Comparison of ENCODE assay signal across 8 cellular contexts in the genomic region with DNA sequence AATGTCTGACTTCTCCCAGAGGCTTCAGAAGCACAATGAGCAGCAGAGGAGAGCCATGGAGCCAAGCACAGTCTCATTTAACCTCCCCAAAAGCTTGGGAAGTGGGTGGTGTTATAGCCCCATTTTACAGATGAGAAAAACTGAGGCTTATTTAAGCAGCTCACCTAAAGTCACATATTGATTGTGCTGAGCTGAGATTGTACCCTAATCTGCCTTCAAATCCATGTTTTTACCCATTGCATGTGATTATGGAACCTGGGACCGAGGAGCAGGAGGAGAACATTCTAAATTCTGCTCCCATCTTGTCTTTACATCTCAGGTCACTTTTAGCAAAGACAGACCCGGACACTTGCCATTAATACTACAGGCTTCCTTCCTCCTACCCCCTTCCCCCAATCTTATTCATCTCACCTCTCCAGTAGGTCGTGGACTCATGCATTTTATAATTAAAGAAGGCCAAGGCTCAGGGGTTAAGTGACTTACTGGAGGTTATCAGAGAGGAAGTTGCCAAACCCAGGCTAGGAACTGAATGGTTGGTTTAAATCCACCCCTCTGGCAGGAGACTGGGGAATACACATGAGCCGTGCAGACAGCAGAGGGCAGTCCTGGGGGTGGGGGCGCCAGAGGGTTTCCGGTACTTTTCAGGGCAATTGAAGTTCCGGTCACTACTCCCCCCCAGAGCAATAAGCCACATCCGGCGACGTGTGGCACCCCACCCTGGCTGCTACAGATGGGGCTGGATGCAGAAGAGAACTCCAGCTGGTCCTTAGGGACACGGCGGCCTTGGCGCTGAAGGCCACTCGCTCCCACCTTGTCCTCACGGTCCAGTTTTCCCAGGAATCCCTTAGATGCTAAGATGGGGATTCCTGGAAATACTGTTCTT. TPM values are rescaled to one million over a fixed set of nuclear protein-coding genes. Genes with fewer than 3 reads are reported as not detected.
DNase-seq lines count a peak whose midpoint lies in the region; ATAC-seq and TF ChIP-seq lines count a peak whose summit lies in the region.

No MANE protein-coding gene starts in this region.

- no peak for TF ChIP-seq POLR2A in Peyer's patch (IDR thresholded peaks at IDR 0.05)
- TF ChIP-seq POLR2A in ovary (IDR thresholded peaks at IDR 0.05), result no peak

- peaks cover 0 to 4% (median 0%) of the 10 kb centered on the region in 4 donors for H3K4me1 ChIP-seq in Peyer's patch
- peaks cover 7% of the 10 kb centered on the region for H3K4me1 ChIP-seq in ovary (ENCODE audit: insufficient read depth)
- no peaks in the 10 kb centered on the region for H3K4me1 ChIP-seq in Caco-2

- intact Hi-C loops in ovary (cut with DNase I), result loop anchor here in 3 of 4 donors (2.0 to 5.0 kb wide), 2 partner anchors 47 to 48 kb away; no protein-coding TSS in a partner anchor
- intact Hi-C loops in Caco-2 (cut with micrococcal nuclease; ENCODE audit: unreplicated experiment), result no loop called here

- no peaks in the 10 kb centered on the region for H3K36me3 Mint-ChIP-seq in Caco-2 (ENCODE audit: insufficient read depth, unreplicated experiment)

- no peaks in the 10 kb centered on the region for H3K27me3 ChIP-seq in Peyer's patch
- H3K27me3 ChIP-seq in ovary, result no peaks in the 10 kb centered on the region
- H3K27me3 ChIP-seq in Caco-2 (replicated peaks; ENCODE audit: control insufficient read depth, insufficient read depth, low read length), result no peaks in the 10 kb centered on the region

- no peak for TF ChIP-seq EP300 in ovary (IDR thresholded peaks at IDR 0.05)

- H3K27ac ChIP-seq in Peyer's patch (peak overlapping the region; percentile 41 to 90 (median 64)), ovary (peak overlapping the region in 1 of 2 donors; percentile 75)

- no peak overlapping the region for H3K4me3 Mint-ChIP-seq in Caco-2 (ENCODE audit: unreplicated experiment)

- H3K27ac Mint-ChIP-seq in Caco-2 (ENCODE audit: unreplicated experiment), result no peak overlapping the region

- no peaks in the 10 kb centered on the region for H3K27me3 Mint-ChIP-seq in Caco-2 (ENCODE audit: insufficient read depth, unreplicated experiment)

- DNase-seq in ELF-1 (ENCODE audit: low read depth, low spot score), result peak; percentile 84
- no peak for DNase-seq in Peyer's patch
- peak; percentile 65 for DNase-seq in fibroblast of pulmonary artery (ENCODE audit: low read depth)
- peak; percentile 69 to 81 (median 76) for DNase-seq in ovary
- DNase-seq in Caco-2, result no peak
- no peak for DNase-seq in activated gamma-delta T cell (lab: John Stamatoyannopoulos, UW)
- DNase-seq in activated CD4-positive, alpha-beta T cell treated with anti-CD3 and anti-CD28 coated beads for 1 hour, result no peak

- H3K4me1 Mint-ChIP-seq in Caco-2 (ENCODE audit: low read depth, unreplicated experiment), result no peaks in the 10 kb centered on the region

- 29 to 38% (median 34%) methylated on average over 15 of the region's 15 CpGs for WGBS in ovary, 3 donors

- H3K9me3 ChIP-seq in Peyer's patch (no peaks in the 10 kb centered on the region), ovary (no peaks in the 10 kb centered on the region), Caco-2 (no peaks in the 10 kb centered on the region)

- no peaks in the 10 kb centered on the region for H3K9me3 Mint-ChIP-seq in Caco-2 (ENCODE audit: unreplicated experiment)

- H3K36me3 ChIP-seq in Peyer's patch (peaks cover 0 to 38% (median 0%) of the 10 kb centered on the region in 3 donors), ovary (no peaks in the 10 kb centered on the region), Caco-2 (ENCODE audit: control insufficient read depth, insufficient read depth, low read length) (no peaks in the 10 kb centered on the region)

- POLR2A ChIA-PET in Caco-2 (lab: Charles Lee), result no interaction called here

- TF ChIP-seq CTCF in Peyer's patch (IDR thresholded peaks at IDR 0.05) (no peak), fibroblast of pulmonary artery (IDR thresholded peaks at IDR 0.05; ENCODE audit: low read length, missing control alignments) (peak; percentile 26), ovary (IDR thresholded peaks at IDR 0.05) (peak in 2 of 3 donors; percentile 20 to 38), Caco-2 (IDR thresholded peaks at IDR 0.05; ENCODE audit: insufficient read depth in 1 of 2, low read depth in 1 of 2, low read length in 1 of 2, severe bottlenecking in 1 of 2, unreplicated experiment in 1 of 2) (peak in 1 of 2 experiments; percentile 29)

- BruUV-seq in Caco-2 (replicated peaks; lab: Mats Ljungman, UMichigan), result no TSS peak

- CTCF ChIA-PET in Caco-2 (lab: Charles Lee), result interaction anchor here (0.9 kb wide), 1 partner anchor 121 kb away, joined by 3 read pairs; a partner anchor contains a TSS

- no peak overlapping the region for H3K4me3 ChIP-seq in Peyer's patch
- H3K4me3 ChIP-seq in fibroblast of pulmonary artery (replicated peaks; ENCODE audit: low read depth, low read length), result no peak overlapping the region
- no peak overlapping the region for H3K4me3 ChIP-seq in ovary
- H3K4me3 ChIP-seq in Caco-2 (ENCODE audit: low read depth, low read length), result no peak overlapping the region

- no peak for ATAC-seq in HG03432 (IDR thresholded peaks at IDR 0.05; ENCODE audit: unreplicated experiment)

RNA-seq across cellular contexts. Expression of a gene that starts 51.0 kb away (rescaled TPM):
- total RNA-seq in Peyer's patch (not detected), ovary (under 1 TPM in 2 of 7 donors, not detected in 5; 0.47 to 0.54 TPM), Caco-2 (2022) (not detected in 2 replicates)
- polyA plus RNA-seq in ovary, result 1 to 10 TPM in 1 of 2 donors, not detected in 1; 1.7 TPM

Comparison
In these comparisons a context has a peak if more than half of its experiments do, and no peak if none do; other contexts are left out.
1. DNase-seq: peak in ELF-1 (single experiment), fibroblast of pulmonary artery (single experiment) and ovary (5 of 5); none in Peyer's patch (0 of 3), Caco-2 (0 of 2), activated gamma-delta T cell (single experiment) and activated CD4-positive, alpha-beta T cell treated with anti-CD3 and anti-CD28 coated beads for 1 hour (single experiment).
2. CTCF ChIP-seq: peak in fibroblast of pulmonary artery (single experiment) and ovary (2 of 3); none in Peyer's patch (0 of 6).